ENCODE assay signal across 14 cellular contexts in the genomic region with DNA sequence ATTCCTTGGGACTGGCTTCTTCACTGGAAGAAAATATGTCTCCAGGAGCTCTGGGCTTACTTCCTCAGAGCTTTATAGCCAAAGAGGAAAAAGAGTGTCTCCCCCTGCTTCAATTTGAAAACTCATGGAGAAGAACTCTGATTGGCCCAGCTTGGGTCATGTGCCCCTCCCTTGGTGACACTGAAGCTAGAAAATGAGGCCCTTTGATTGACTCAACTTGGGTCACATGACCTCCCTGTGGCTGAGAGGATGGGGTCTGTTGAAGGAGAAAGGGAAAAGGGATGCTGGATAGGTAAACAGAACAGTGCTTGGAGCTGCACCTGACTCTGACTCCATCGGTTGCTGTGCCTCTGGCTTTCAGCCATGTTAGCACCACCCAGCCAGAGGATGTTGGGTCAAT.
DNase-seq lines count a peak whose midpoint lies in the region; ATAC-seq and TF ChIP-seq lines count a peak whose summit lies in the region.
"Had no signal": no experiment of that assay in that cellular context is flagged by ENCODE, and none has a peak within 500 bp of the region (broad histone marks: within the 10 kb centered on the region; RNA-seq: fewer than 3 reads in every experiment).

No MANE protein-coding gene starts in this region.

- H2AFZ ChIP-seq in ACC112 (ENCODE audit: low read length, unreplicated experiment): no peak overlapping the region
- peak overlapping the region; percentile 38; the same call in 1 of the 2 replicates for H2AFZ ChIP-seq in Loucy (ENCODE audit: low read length)
- H2AFZ ChIP-seq in neuronal stem cell (ENCODE audit: low read length): peak overlapping the region; percentile 1
- no peak overlapping the region for H2AFZ ChIP-seq in mammary epithelial cell (ENCODE audit: low read depth, low read length)

- H3K36me3 ChIP-seq in ACC112 (ENCODE audit: insufficient read depth, low read length) (no peaks in the 10 kb centered on the region), Loucy (ENCODE audit: insufficient read depth, low read length) (no peaks in the 10 kb centered on the region), endodermal cell (ENCODE audit: control insufficient read depth, insufficient read depth, low read length) (no peaks in the 10 kb centered on the region), neuronal stem cell (replicated peaks in 1 of 2; ENCODE audit: control insufficient read depth in 2 of 2, insufficient read depth in 2 of 2, low read length in 2 of 2) (no peaks in the 10 kb centered on the region), mammary epithelial cell (ENCODE audit: insufficient read depth, low read length) (no peaks in the 10 kb centered on the region)
- H3K36me3 ChIP-seq: BE2C had no signal

- 97 to 100% methylated on average over 1 of the region's 1 CpG for WGBS in endodermal cell (ENCODE audit: insufficient coverage in 1 of 2, insufficient read length in 1 of 2), 2 experiments
- no CpG with 5 or more reads among the region's 1 CpG for WGBS in neuronal stem cell (ENCODE audit: extremely low coverage in 2 of 2, insufficient read length in 2 of 2, insufficient replicate concordance in 1 of 2), 2 donors
- WGBS in mammary epithelial cell (ENCODE audit: low coverage, missing lambda C conversion rate): 100% methylated on average over 1 of the region's 1 CpG

- H3K9me2 ChIP-seq in Loucy (replicated peaks; ENCODE audit: low read depth, low read length): no peaks in the 10 kb centered on the region

- no peak overlapping the region for H3K14ac ChIP-seq in neuronal stem cell (ENCODE audit: low read length)

- H3K4ac ChIP-seq in neuronal stem cell (ENCODE audit: low read length): no peak overlapping the region

- no peak overlapping the region for H3K23ac ChIP-seq in neuronal stem cell (ENCODE audit: low read depth, low read length, poor library complexity)

- H3K27me3 Mint-ChIP-seq in endodermal cell (ENCODE audit: insufficient read depth): peaks cover 2% of the 10 kb centered on the region

- intact Hi-C loops in mammary epithelial cell (cut with micrococcal nuclease): loop anchor here (2.0 kb wide), 1 partner anchor 33 kb away; no protein-coding TSS in a partner anchor

- no peak overlapping the region for H2BK120ac ChIP-seq in neuronal stem cell (ENCODE audit: low read depth, low read length)

- no peaks in the 10 kb centered on the region for H3K9me3 Mint-ChIP-seq in endodermal cell
- H3K9me3 Mint-ChIP-seq: CD4-positive, alpha-beta memory T cell had no signal

- H4K8ac ChIP-seq in neuronal stem cell (ENCODE audit: low read depth, low read length): no peak overlapping the region

- H2BK5ac ChIP-seq in neuronal stem cell (ENCODE audit: low read length): no peak overlapping the region

- TF ChIP-seq CTCF in Loucy (conservative IDR thresholded peaks at IDR 0.05; ENCODE audit: low read length) (no peak), endodermal cell (conservative IDR thresholded peaks at IDR 0.05) (no peak), mammary epithelial cell (conservative IDR thresholded peaks at IDR 0.05 in 1 of 2, IDR thresholded peaks at IDR 0.05 in 1 of 2; ENCODE audit: extremely low read depth in 1 of 2, insufficient read depth in 1 of 2, low read depth in 1 of 2, low read length in 2 of 2) (no peak)

- H3K4me1 Mint-ChIP-seq in endodermal cell: no peaks in the 10 kb centered on the region

- CTCF ChIA-PET in mammary epithelial cell (lab: Charles Lee; ENCODE audit: low non-redundant PET): no interaction called here

- H3K18ac ChIP-seq in neuronal stem cell (ENCODE audit: low read length): no peak overlapping the region

- peak; percentile 22 for DNase-seq in endodermal cell
- DNase-seq in neuronal stem cell (ENCODE audit: low spot score): no peak
- no peak for DNase-seq in mammary epithelial cell
- DNase-seq in UCSD-AML1 (lab: John Stamatoyannopoulos, UW; ENCODE audit: unreplicated experiment): no peak
- DNase-seq: BE2C; CD4-positive, alpha-beta memory T cell; DMS79 had no signal

- no peaks in the 10 kb centered on the region for H3K36me3 Mint-ChIP-seq in endodermal cell (ENCODE audit: low read depth)
- H3K36me3 Mint-ChIP-seq: CD4-positive, alpha-beta memory T cell had no signal

- no peak overlapping the region for H3K27ac Mint-ChIP-seq in endodermal cell

- H4K20me1 ChIP-seq in Loucy (ENCODE audit: insufficient read depth, low read length, poor library complexity, severe bottlenecking) (no peaks in the 10 kb centered on the region), mammary epithelial cell (ENCODE audit: insufficient read depth, low read length) (no peaks in the 10 kb centered on the region)

- H3K27me3 ChIP-seq in ACC112 (ENCODE audit: insufficient read depth, low read length): no peaks in the 10 kb centered on the region
- H3K27me3 ChIP-seq in Loucy (ENCODE audit: insufficient read depth, low read length, poor library complexity, severe bottlenecking): no peaks in the 10 kb centered on the region
- no peaks in the 10 kb centered on the region for H3K27me3 ChIP-seq in endodermal cell (ENCODE audit: control insufficient read depth, insufficient read depth, low read length, poor library complexity, severe bottlenecking)
- H3K27me3 ChIP-seq in neuronal stem cell (ENCODE audit: control insufficient read depth in 3 of 3, insufficient read depth in 3 of 3, low read depth in 1 of 3, low read length in 3 of 3): no peaks in the 10 kb centered on the region
- no peaks in the 10 kb centered on the region for H3K27me3 ChIP-seq in mammary epithelial cell (ENCODE audit: insufficient read depth, low read length)
- H3K27me3 ChIP-seq: BE2C had no signal

- no peak for ATAC-seq in activated CD4-positive, CD25-positive, alpha-beta regulatory T cell treated with anti-CD3 and anti-CD28 coated beads, Interleukin-2, amount 50 U/mL, for 24 hours
- ATAC-seq: GM12878, HCT116 had no signal

- H3K79me2 ChIP-seq in ACC112 (ENCODE audit: control insufficient read depth, insufficient read depth, low read length, unreplicated experiment) (no peaks in the 10 kb centered on the region), Loucy (ENCODE audit: insufficient read depth, low read length) (no peaks in the 10 kb centered on the region), mammary epithelial cell (ENCODE audit: insufficient read depth, low read length) (no peaks in the 10 kb centered on the region)

- H3K4me1 ChIP-seq in ACC112 (ENCODE audit: control insufficient read depth, insufficient read depth, low read length, unreplicated experiment) (peaks cover 25% of the 10 kb centered on the region), Loucy (ENCODE audit: insufficient read depth, low read length, poor library complexity, severe bottlenecking) (peaks cover 4% of the 10 kb centered on the region), endodermal cell (ENCODE audit: control insufficient read depth, insufficient read depth, low read length) (no peaks in the 10 kb centered on the region), neuronal stem cell (ENCODE audit: control insufficient read depth in 2 of 2, insufficient read depth in 1 of 2, low read depth in 1 of 2, low read length in 2 of 2) (peaks cover 5 to 10% of the 10 kb centered on the region in 2 donors), mammary epithelial cell (ENCODE audit: insufficient read depth, low read length) (peaks cover 18% of the 10 kb centered on the region)
- H3K4me1 ChIP-seq: BE2C had no signal

- no TSS peak for BruUV-seq in mammary epithelial cell (replicated peaks; lab: Mats Ljungman, UMichigan)

- no peak overlapping the region for H2BK15ac ChIP-seq in neuronal stem cell (ENCODE audit: low read length)

- no peaks in the 10 kb centered on the region for H3K79me1 ChIP-seq in neuronal stem cell (ENCODE audit: low read depth, low read length)

- no peak overlapping the region for H4K91ac ChIP-seq in neuronal stem cell (ENCODE audit: low read depth, low read length, poor library complexity)

- H3K9me3 ChIP-seq in Loucy (ENCODE audit: insufficient read depth, low read depth, low read length) (no peaks in the 10 kb centered on the region), endodermal cell (ENCODE audit: control insufficient read depth, low read length) (no peaks in the 10 kb centered on the region), neuronal stem cell (replicated peaks in 1 of 2; ENCODE audit: control insufficient read depth in 2 of 2, insufficient read depth in 1 of 2, low read depth in 1 of 2, low read length in 2 of 2) (no peaks in the 10 kb centered on the region), mammary epithelial cell (replicated peaks; ENCODE audit: insufficient read depth, low read length) (no peaks in the 10 kb centered on the region)
- H3K9me3 ChIP-seq: BE2C had no signal

- dilution Hi-C loops in mammary epithelial cell (cut with HindIII; ENCODE audit: low sequenced_read_pairs): no loop called here

- H3K27ac ChIP-seq in ACC112 (ENCODE audit: low read depth, low read length) (peak overlapping the region; percentile 83; the same call in 1 of the 2 replicates), endodermal cell (ENCODE audit: low read depth, low read length) (no peak overlapping the region), neuronal stem cell (replicated peaks; ENCODE audit: low read length) (no peak overlapping the region), mammary epithelial cell (ENCODE audit: insufficient read depth, low read depth, low read length) (no peak overlapping the region)
- H3K27ac ChIP-seq: C4-2B, HL-60 had no signal

- no peaks in the 10 kb centered on the region for H3F3A ChIP-seq in Loucy (ENCODE audit: low read depth)

- no peak overlapping the region for H2BK12ac ChIP-seq in neuronal stem cell (ENCODE audit: low read length)

- H3K4me3 Mint-ChIP-seq in endodermal cell: no peak overlapping the region
- H3K4me3 Mint-ChIP-seq: CD4-positive, alpha-beta memory T cell had no signal

- no peak overlapping the region for H3K4me2 ChIP-seq in Loucy (ENCODE audit: low read depth, low read length, poor library complexity, severe bottlenecking)
- no peak overlapping the region for H3K4me2 ChIP-seq in neuronal stem cell (ENCODE audit: insufficient read depth, low read length, poor library complexity, severe bottlenecking)
- H3K4me2 ChIP-seq in mammary epithelial cell (ENCODE audit: insufficient read depth, low read depth, low read length): no peak overlapping the region

- H3K9ac ChIP-seq in Loucy (ENCODE audit: low read depth, low read length, poor library complexity, severe bottlenecking) (no peak overlapping the region), endodermal cell (ENCODE audit: extremely low read depth, low read length, poor library complexity, severe bottlenecking) (no peak overlapping the region), neuronal stem cell (ENCODE audit: low read depth, low read length, poor library complexity) (no peak overlapping the region), mammary epithelial cell (ENCODE audit: insufficient read depth, low read length) (no peak overlapping the region)

- in situ Hi-C loops in mammary epithelial cell (cut with MboI; ENCODE audit: low sequenced_read_pairs in 2 of 2): no loop called here

- no peak overlapping the region for H2AK5ac ChIP-seq in neuronal stem cell (ENCODE audit: low read depth, low read length)

- H3K4me3 ChIP-seq in ACC112 (ENCODE audit: low read depth, low read length) (no peak overlapping the region), Loucy (ENCODE audit: low read length, poor library complexity, severe bottlenecking) (no peak overlapping the region), endodermal cell (ENCODE audit: low read length) (no peak overlapping the region), neuronal stem cell (ENCODE audit: low read length in 2 of 2) (no peak overlapping the region), mammary epithelial cell (replicated peaks in 1 of 3; ENCODE audit: insufficient read depth in 1 of 3, low read depth in 2 of 3, low read length in 3 of 3) (no peak overlapping the region)
- H3K4me3 ChIP-seq: GM12878 had no signal

Comparison
In these comparisons a context has a peak if more than half of its experiments do, and no peak if none do; other contexts are left out.
1. H2AFZ ChIP-seq: peak in Loucy (single experiment) and neuronal stem cell (single experiment); none in ACC112 (single experiment) and mammary epithelial cell (single experiment).